In genomic region chr3:45842851-45843625, GRCh38 we compare ENCODE assay signal across 16 cellular contexts. TPM values are rescaled to one million over a fixed set of nuclear protein-coding genes. Genes with fewer than 3 reads are reported as not detected.
DNase-seq lines count a peak whose midpoint lies in the region; ATAC-seq, FAIRE-seq and TF ChIP-seq lines count a peak whose summit lies in the region.
"Had no signal": no experiment of that assay in that cellular context is flagged by ENCODE, and none has a peak within 500 bp of the region (broad histone marks: within the 10 kb centered on the region; RNA-seq: fewer than 3 reads in every experiment).

No MANE protein-coding gene starts in this region.

- intact Hi-C loops in activated T-helper 2 cell treated with anti-CD3 and anti-CD28 coated beads, Interferon-gamma antibody, Interleukin-2, Interleukin-4, amounts not matched to agents 10 μg/mL and 5 μg/mL and 100 μg/mL, durations not matched to agents 14 hours and 24 hours and 36 hours (cut with micrococcal nuclease), result loop anchor here (5.0 kb wide), 1 partner anchor 74 kb away; no protein-coding TSS in a partner anchor

- peaks cover 7 to 31% (median 15%) of the 10 kb centered on the region in 4 donors for H3K4me1 Mint-ChIP-seq in CD4-positive, CD25-positive, alpha-beta regulatory T cell
- H3K4me1 Mint-ChIP-seq in activated T-helper 2 cell treated with anti-CD3 and anti-CD28 coated beads, Interferon-gamma antibody, Interleukin-2, Interleukin-4, amounts not matched to agents 10 μg/mL and 5 μg/mL and 100 μg/mL, durations not matched to agents 14 hours and 24 hours and 36 hours (ENCODE audit: low read depth), result peaks cover 20% of the 10 kb centered on the region
- peaks cover 14 to 36% of the 10 kb centered on the region in 2 donors for H3K4me1 Mint-ChIP-seq in natural killer cell treated with Interleukin-12 subunit alpha and Interleukin-12 subunit beta and Interleukin-15 and Interleukin-18, amount 100 ng/mL, for 72 hours (ENCODE audit: low read depth in 2 of 2)

- peaks cover 11% of the 10 kb centered on the region for H3K27me3 ChIP-seq in CD4-positive, CD25-positive, alpha-beta regulatory T cell (ENCODE audit: control insufficient read depth, insufficient read depth, low read length)

- peak overlapping the region; percentile 93 to 96 (median 95) for H3K4me3 Mint-ChIP-seq in CD4-positive, CD25-positive, alpha-beta regulatory T cell
- H3K4me3 Mint-ChIP-seq in activated T-helper 2 cell treated with anti-CD3 and anti-CD28 coated beads, Interferon-gamma antibody, Interleukin-2, Interleukin-4, amounts not matched to agents 10 μg/mL and 5 μg/mL and 100 μg/mL, durations not matched to agents 14 hours and 24 hours and 36 hours (ENCODE audit: low read depth), result peak overlapping the region; percentile 45
- H3K4me3 Mint-ChIP-seq in natural killer cell treated with Interleukin-12 subunit alpha and Interleukin-12 subunit beta and Interleukin-15 and Interleukin-18, amount 100 ng/mL, for 72 hours, result peak overlapping the region; percentile 95

- no peak for TF ChIP-seq POLR2A in GM12891 (IDR thresholded peaks at IDR 0.05; ENCODE audit: low read depth, low read length)

- peaks cover 15% of the 10 kb centered on the region for H3K4me1 ChIP-seq in CD4-positive, CD25-positive, alpha-beta regulatory T cell (ENCODE audit: control insufficient read depth, insufficient read depth, low read length, poor library complexity, severe bottlenecking)
- H3K4me1 ChIP-seq: foreskin keratinocyte had no signal

- peaks cover 0 to 3% (median 0%) of the 10 kb centered on the region in 7 donors for H3K9me3 Mint-ChIP-seq in CD4-positive, CD25-positive, alpha-beta regulatory T cell
- peaks cover 8% of the 10 kb centered on the region for H3K9me3 Mint-ChIP-seq in activated T-helper 2 cell treated with anti-CD3 and anti-CD28 coated beads, Interferon-gamma antibody, Interleukin-2, Interleukin-4, amounts not matched to agents 10 μg/mL and 5 μg/mL and 100 μg/mL, durations not matched to agents 14 hours and 24 hours and 36 hours
- no peaks in the 10 kb centered on the region for H3K9me3 Mint-ChIP-seq in natural killer cell treated with Interleukin-12 subunit alpha and Interleukin-12 subunit beta and Interleukin-15 and Interleukin-18, amount 100 ng/mL, for 72 hours

- H3K27me3 Mint-ChIP-seq in CD4-positive, CD25-positive, alpha-beta regulatory T cell, result peaks cover 52% of the 10 kb centered on the region
- H3K27me3 Mint-ChIP-seq in activated T-helper 2 cell treated with anti-CD3 and anti-CD28 coated beads, Interferon-gamma antibody, Interleukin-2, Interleukin-4, amounts not matched to agents 10 μg/mL and 5 μg/mL and 100 μg/mL, durations not matched to agents 14 hours and 24 hours and 36 hours (ENCODE audit: low read depth), result peaks cover 74% of the 10 kb centered on the region
- peaks cover 3% of the 10 kb centered on the region in 2 donors for H3K27me3 Mint-ChIP-seq in natural killer cell treated with Interleukin-12 subunit alpha and Interleukin-12 subunit beta and Interleukin-15 and Interleukin-18, amount 100 ng/mL, for 72 hours

- peak overlapping the region in 2 of 3 donors; percentile 29 to 93 for H3K27ac Mint-ChIP-seq in CD4-positive, CD25-positive, alpha-beta regulatory T cell
- H3K27ac Mint-ChIP-seq in activated T-helper 2 cell treated with anti-CD3 and anti-CD28 coated beads, Interferon-gamma antibody, Interleukin-2, Interleukin-4, amounts not matched to agents 10 μg/mL and 5 μg/mL and 100 μg/mL, durations not matched to agents 14 hours and 24 hours and 36 hours, result no peak overlapping the region
- peak overlapping the region; percentile 90 to 91 for H3K27ac Mint-ChIP-seq in natural killer cell treated with Interleukin-12 subunit alpha and Interleukin-12 subunit beta and Interleukin-15 and Interleukin-18, amount 100 ng/mL, for 72 hours
- H3K27ac Mint-ChIP-seq: endodermal cell had no signal

- DNase-seq in CD4-positive, CD25-positive, alpha-beta regulatory T cell, result no peak
- DNase-seq in GM12891 (ENCODE audit: insufficient read length, low spot score) (no peak), inferior parietal cortex (ENCODE audit: extremely low spot score) (no peak), DMS 273 treated with DMSO at 0.1 percent for 48 hours (lab: John Stamatoyannopoulos, UW) (no peak)
- no peak for DNase-seq in activated T-helper 2 cell treated with anti-CD3 and anti-CD28 coated beads, Interferon-gamma antibody, Interleukin-2, Interleukin-4, amounts not matched to agents 10 μg/mL and 5 μg/mL and 100 μg/mL, durations not matched to agents 14 hours and 24 hours and 36 hours (ENCODE audit: low spot score)
- DNase-seq in natural killer cell treated with Interleukin-12 subunit alpha and Interleukin-12 subunit beta and Interleukin-15 and Interleukin-18, amount 100 ng/mL, for 72 hours (ENCODE audit: low spot score), result no peak
- DNase-seq in activated CD4-positive, CD25-positive, alpha-beta regulatory T cell (lab: John Stamatoyannopoulos, UW), result no peak
- DNase-seq: activated CD4-positive, alpha-beta T cell treated with anti-CD3 and anti-CD28 coated beads for 48 hours; activated gamma-delta T cell treated with Interleukin-2 at 50 U/mL for 16 hours; endodermal cell; foreskin keratinocyte; NCI-H2171; stimulated activated naive CD4-positive, alpha-beta T cell had no signal

- no peak overlapping the region for H3K27ac ChIP-seq in CD4-positive, CD25-positive, alpha-beta regulatory T cell (ENCODE audit: insufficient read depth, low read length, poor library complexity, severe bottlenecking)
- H3K27ac ChIP-seq: foreskin keratinocyte had no signal

- H3K36me3 Mint-ChIP-seq in CD4-positive, CD25-positive, alpha-beta regulatory T cell, result peaks cover 8% of the 10 kb centered on the region
- no peaks in the 10 kb centered on the region for H3K36me3 Mint-ChIP-seq in activated T-helper 2 cell treated with anti-CD3 and anti-CD28 coated beads, Interferon-gamma antibody, Interleukin-2, Interleukin-4, amounts not matched to agents 10 μg/mL and 5 μg/mL and 100 μg/mL, durations not matched to agents 14 hours and 24 hours and 36 hours (ENCODE audit: low read depth)
- H3K36me3 Mint-ChIP-seq in natural killer cell treated with Interleukin-12 subunit alpha and Interleukin-12 subunit beta and Interleukin-15 and Interleukin-18, amount 100 ng/mL, for 72 hours, result no peaks in the 10 kb centered on the region

- no peaks in the 10 kb centered on the region for H3K36me3 ChIP-seq in CD4-positive, CD25-positive, alpha-beta regulatory T cell (ENCODE audit: control insufficient read depth, insufficient read depth, low read length)

- no peak overlapping the region for H3K4me3 ChIP-seq in CD4-positive, CD25-positive, alpha-beta regulatory T cell (ENCODE audit: low read depth, low read length)
- H3K4me3 ChIP-seq: lung had no signal

- no peak for ATAC-seq in CD4-positive, CD25-positive, alpha-beta regulatory T cell (ENCODE audit: low read depth in 2 of 2)
- ATAC-seq in natural killer cell treated with Interleukin-12 subunit alpha and Interleukin-12 subunit beta and Interleukin-15 and Interleukin-18, amount 100 ng/mL, for 72 hours, result no peak

- H3K9me3 ChIP-seq in CD4-positive, CD25-positive, alpha-beta regulatory T cell (ENCODE audit: control insufficient read depth in 2 of 2, low read length in 2 of 2), result no peaks in the 10 kb centered on the region

- FAIRE-seq in GM12891 (lab: Jason Lieb, UNC), result peak; percentile 5

TF ChIP-seq in GM12891, 5 proteins besides CTCF, POLR2A, EP300 and RAD21:
- no peak for TF ChIP-seq PAX5 (IDR thresholded peaks at IDR 0.05; ENCODE audit: insufficient read depth, low read length, severe bottlenecking)
- TF ChIP-seq POU2F2 (IDR thresholded peaks at IDR 0.05; ENCODE audit: low read depth, low read length), result no peak
- TF ChIP-seq SPI1 (IDR thresholded peaks at IDR 0.05; ENCODE audit: low read depth, low read length), result no peak
- TF ChIP-seq POLR2AphosphoS5 (IDR thresholded peaks at IDR 0.05; ENCODE audit: low read depth, low read length), result no peak
- no peak for TF ChIP-seq TAF1 (IDR thresholded peaks at IDR 0.05; ENCODE audit: low read depth, low read length)

RNA-seq across cellular contexts. Expression of gene LZTFL1, which starts 1.1 kb away (rescaled TPM):
- total RNA-seq in CD4-positive, CD25-positive, alpha-beta regulatory T cell, result 7.6 TPM
- polyA plus RNA-seq in CD4-positive, CD25-positive, alpha-beta regulatory T cell, result 10 to 100 TPM in 3 of 4 donors, 1 to 10 TPM in 1; 6.4 to 14.6 (median 11.3) TPM
- 23.4 TPM for polyA plus RNA-seq in GM12891 (2012; ENCODE audit: low read depth, missing spikeins)
- 3.2 and 4.6 TPM in 2 replicates for total RNA-seq in activated T-helper 2 cell treated with anti-CD3 and anti-CD28 coated beads, Interferon-gamma antibody, Interleukin-2, Interleukin-4, amounts not matched to agents 10 μg/mL and 5 μg/mL and 100 μg/mL, durations not matched to agents 14 hours and 24 hours and 36 hours
- 1 to 10 TPM; 6.7 to 7.1 TPM for total RNA-seq in natural killer cell treated with Interleukin-12 subunit alpha and Interleukin-12 subunit beta and Interleukin-15 and Interleukin-18, amount 100 ng/mL, for 72 hours

RNA-seq across cellular contexts. Expression of gene CCR9, which starts 43.3 kb away (rescaled TPM):
- not detected for total RNA-seq in CD4-positive, CD25-positive, alpha-beta regulatory T cell
- polyA plus RNA-seq in CD4-positive, CD25-positive, alpha-beta regulatory T cell, result 10 to 100 TPM in 3 of 4 donors, 1 to 10 TPM in 1; 5.6 to 16.7 (median 11.3) TPM
- polyA plus RNA-seq in GM12891 (2012; ENCODE audit: low read depth, missing spikeins), result 1.7 TPM
- not detected in 2 replicates for total RNA-seq in activated T-helper 2 cell treated with anti-CD3 and anti-CD28 coated beads, Interferon-gamma antibody, Interleukin-2, Interleukin-4, amounts not matched to agents 10 μg/mL and 5 μg/mL and 100 μg/mL, durations not matched to agents 14 hours and 24 hours and 36 hours
- total RNA-seq in natural killer cell treated with Interleukin-12 subunit alpha and Interleukin-12 subunit beta and Interleukin-15 and Interleukin-18, amount 100 ng/mL, for 72 hours, result not detected
- total RNA-seq: cardiac septum, endodermal cell, foreskin keratinocyte had no signal
- polyA plus RNA-seq: BJ, foreskin keratinocyte had no signal

RNA-seq across cellular contexts. Expression of gene SLC6A20, which starts 46.7 kb away (rescaled TPM):
- not detected for total RNA-seq in CD4-positive, CD25-positive, alpha-beta regulatory T cell
- under 1 TPM in 1 of 4 donors, not detected in 3; 0.54 TPM for polyA plus RNA-seq in CD4-positive, CD25-positive, alpha-beta regulatory T cell
- 0.13 TPM for polyA plus RNA-seq in GM12891 (2012; ENCODE audit: low read depth, missing spikeins)
- not detected in 2 replicates for total RNA-seq in activated T-helper 2 cell treated with anti-CD3 and anti-CD28 coated beads, Interferon-gamma antibody, Interleukin-2, Interleukin-4, amounts not matched to agents 10 μg/mL and 5 μg/mL and 100 μg/mL, durations not matched to agents 14 hours and 24 hours and 36 hours
- not detected for total RNA-seq in natural killer cell treated with Interleukin-12 subunit alpha and Interleukin-12 subunit beta and Interleukin-15 and Interleukin-18, amount 100 ng/mL, for 72 hours
- total RNA-seq: cardiac septum had no signal
- polyA plus RNA-seq: BJ had no signal

Comparison
In these comparisons a context has a peak if more than half of its experiments do, and no peak if none do; other contexts are left out.
1. H3K4me3 Mint-ChIP-seq: peak in every context shown above with its lines; median percentile 95 in CD4-positive, CD25-positive, alpha-beta regulatory T cell; 95 in natural killer cell treated with Interleukin-12 subunit alpha and Interleukin-12 subunit beta and Interleukin-15 and Interleukin-18, amount 100 ng/mL, for 72 hours; 45 in activated T-helper 2 cell treated with anti-CD3 and anti-CD28 coated beads, Interferon-gamma antibody, Interleukin-2, Interleukin-4, amounts not matched to agents 10 μg/mL and 5 μg/mL and 100 μg/mL, durations not matched to agents 14 hours and 24 hours and 36 hours.